ENCODE assay signal across 2 cellular contexts in the genomic region with DNA sequence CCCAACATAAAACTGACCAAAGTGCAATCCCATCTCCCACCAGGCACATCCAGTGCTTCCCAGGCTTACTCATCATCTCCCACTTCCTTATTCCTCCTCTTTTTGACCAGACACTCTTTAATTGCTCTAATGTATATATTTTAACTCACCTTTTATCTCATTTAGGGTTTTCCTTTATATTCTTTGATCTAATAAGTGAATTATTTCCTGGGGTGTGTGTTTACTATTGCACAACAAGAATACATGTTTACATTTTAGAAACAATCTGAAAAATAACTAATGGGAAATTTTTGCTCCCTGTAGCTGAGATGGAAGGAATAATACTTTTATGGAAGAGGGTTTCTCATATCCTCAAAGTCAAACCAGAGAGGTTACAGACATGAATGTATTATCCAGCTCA.
TF ChIP-seq lines count a peak whose summit lies in the region.

No MANE protein-coding gene starts in this region.

TF ChIP-seq in IMR-90, 13 proteins besides CTCF, POLR2A, EP300 and RAD21:
- TF ChIP-seq BHLHE40 (IDR thresholded peaks at IDR 0.05; ENCODE audit: low read depth, low read length) (no peak), MAFK (IDR thresholded peaks at IDR 0.05; ENCODE audit: low read depth, low read length) (no peak), NFE2L2 (IDR thresholded peaks at IDR 0.05; ENCODE audit: low read depth, low read length) (no peak), SMC3 (IDR thresholded peaks at IDR 0.05; ENCODE audit: low read depth, low read length) (no peak), CEBPB (IDR thresholded peaks at IDR 0.05; ENCODE audit: low read depth, low read length) (peak; percentile 28; the same call in 1 of the 2 replicates), MXI1 (IDR thresholded peaks at IDR 0.05; ENCODE audit: borderline replicate concordance, low read depth, low read length) (no peak), CHD1 (IDR thresholded peaks at IDR 0.05; ENCODE audit: low read depth, low read length) (no peak), RFX5 (IDR thresholded peaks at IDR 0.05; ENCODE audit: low read depth, low read length) (no peak)

TF ChIP-seq in K562, 482 proteins besides CTCF, POLR2A, EP300 and RAD21:
- TF ChIP-seq MYBL2 (IDR thresholded peaks at IDR 0.05; ENCODE audit: low read depth) (no peak), MYBL2 (CRISPR knock-in tag; IDR thresholded peaks at IDR 0.05; ENCODE audit: borderline replicate concordance) (no peak), RBFOX2 (IDR thresholded peaks at IDR 0.05; ENCODE audit: low read depth, low read length) (no peak), ZNF431 (CRISPR knock-in tag; IDR thresholded peaks at IDR 0.05) (no peak), POLR2AphosphoS5 (IDR thresholded peaks at IDR 0.05; ENCODE audit: control insufficient read depth, insufficient read depth, low read depth, low read length) (0 out of 2 replicates have a peak, but pooled peaks have one; percentile 24), ERF (CRISPR knock-in tag; IDR thresholded peaks at IDR 0.05) (no peak), CEBPB (tag; IDR thresholded peaks at IDR 0.05) (peak; percentile 63), ZNF449 (CRISPR knock-in tag; IDR thresholded peaks at IDR 0.05) (no peak), POLR2G (IDR thresholded peaks at IDR 0.05; ENCODE audit: low read depth, low read length) (0 out of 2 replicates have a peak, but pooled peaks have one; percentile 12), ZNF79 (CRISPR knock-in tag; IDR thresholded peaks at IDR 0.05; ENCODE audit: low read depth) (no peak), CEBPG (CRISPR knock-in tag; IDR thresholded peaks at IDR 0.05) (no peak), CEBPG (tag; conservative IDR thresholded peaks at IDR 0.05 in 1 of 2, IDR thresholded peaks at IDR 0.05 in 1 of 2) (peak; percentile 22 to 60; a peak in 1 of 4 replicates), TCF7 (IDR thresholded peaks at IDR 0.05; ENCODE audit: borderline replicate concordance) (no peak), RBM22 (IDR thresholded peaks at IDR 0.05; ENCODE audit: low read depth, low read length, poor library complexity, severe bottlenecking) (peak; percentile 57), SPI1 (IDR thresholded peaks at IDR 0.05; ENCODE audit: borderline replicate concordance, low read depth, low read length) (peak; percentile 56), COPS2 (conservative IDR thresholded peaks at IDR 0.05) (no peak)
